23 cellular contexts compared by ENCODE assay signal in the genomic region with DNA sequence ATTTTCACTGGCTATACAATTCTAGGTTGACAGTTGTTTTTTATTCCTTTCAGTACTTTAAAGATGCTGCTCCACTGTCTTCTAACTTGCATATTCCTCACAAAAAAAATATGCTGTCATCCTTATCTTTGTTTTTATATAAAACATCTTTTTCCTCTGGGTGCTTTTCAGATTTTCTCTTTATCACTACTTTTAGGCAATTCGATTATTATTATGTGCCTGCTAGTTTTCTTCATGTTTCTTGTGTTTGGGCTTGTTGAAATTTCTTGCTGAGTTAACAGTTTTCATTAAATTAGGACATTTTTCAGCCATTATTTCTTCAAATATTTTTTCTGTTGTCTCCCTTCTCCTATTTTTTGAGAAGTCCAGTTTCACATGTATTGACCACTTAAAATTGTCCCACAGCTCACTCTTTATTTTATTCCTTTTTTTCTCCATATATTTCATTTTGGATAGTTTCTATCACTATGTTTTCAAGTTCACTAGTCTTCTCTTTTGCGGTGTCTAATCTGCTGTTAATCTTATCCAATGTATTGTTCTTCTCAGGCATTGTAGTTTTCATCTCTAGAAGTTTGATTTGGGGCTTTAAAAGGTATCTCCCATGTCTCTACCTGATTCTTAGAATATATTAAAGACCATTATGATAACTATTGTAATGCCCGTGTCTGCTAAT.
"Had no signal": no experiment of that assay in that cellular context is flagged by ENCODE, and none has a peak within 500 bp of the region (broad histone marks: within the 10 kb centered on the region; RNA-seq: fewer than 3 reads in every experiment).

No MANE protein-coding gene starts in this region.

- H3K27ac ChIP-seq: SJSA1 had no signal

- H3K4me3 ChIP-seq: SJSA1 had no signal

- FAIRE-seq: astrocyte, RCC 7860 had no signal

- H3K4me1 ChIP-seq: SJSA1 had no signal

- DNase-seq: activated CD4-positive, alpha-beta memory T cell treated with anti-CD3 and anti-CD28 coated beads for 36 hours; activated CD4-positive, alpha-beta T cell treated with anti-CD3 and anti-CD28 coated beads, Interleukin-2, amount 10 ng/mL, durations not matched to agents 7 days and 5 days; activated CD4-positive, CD25-positive, alpha-beta regulatory T cell; activated CD8-positive, alpha-beta memory T cell treated with anti-CD3 and anti-CD28 coated beads for 24 hours; activated effector memory CD4-positive, alpha-beta T cell treated with anti-CD3 and anti-CD28 coated beads, Interleukin-2, amount 50 U/mL, for 16 hours; activated naive CD4-positive, alpha-beta T cell treated with Interleukin-2 at 50 U/mL for 16 hours; activated T-cell treated with anti-CD3 and anti-CD28 coated beads, Interleukin-2, amount 50 U/mL, for 4 hours; amygdala; cortex of kidney; NCI-H1092; NCI-H1417; NCI-H1930; NCI-H2107; NCI-H510A treated with DMSO at 0.1 percent for 48 hours; NCI-H69; PC-3; SHP77; T-cell; T-helper 2 cell; T1000 had no signal

- ATAC-seq: activated T-cell treated with anti-CD3 and anti-CD28 coated beads, Interleukin-2, amount 50 U/mL, for 4 hours; PC-3; T-cell had no signal

- H3K27me3 ChIP-seq: SJSA1 had no signal

- H3K36me3 ChIP-seq: SJSA1 had no signal
